ENCODE assay signal across 22 cellular contexts in the genomic region with DNA sequence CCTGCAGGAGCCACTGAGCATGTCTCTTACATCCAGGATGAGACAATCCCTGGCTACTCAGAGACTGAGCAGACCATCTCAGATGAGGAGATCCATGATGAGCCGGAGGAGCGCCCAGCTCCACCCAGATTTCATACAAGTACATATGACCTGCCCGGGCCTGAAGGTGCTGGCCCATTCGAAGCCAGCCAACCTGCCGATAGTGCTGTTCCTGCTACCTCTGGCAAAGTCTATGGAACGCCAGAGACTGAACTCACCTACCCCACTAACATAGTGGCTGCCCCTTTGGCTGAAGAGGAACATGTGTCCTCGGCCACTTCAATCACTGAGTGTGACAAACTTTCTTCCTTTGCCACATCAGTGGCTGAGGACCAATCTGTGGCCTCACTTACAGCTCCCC.
"Had no signal": no experiment of that assay in that cellular context is flagged by ENCODE, and none has a peak within 500 bp of the region (broad histone marks: within the 10 kb centered on the region; RNA-seq: fewer than 3 reads in every experiment).

No MANE protein-coding gene starts in this region.

- H3K4me3 ChIP-seq: SJSA1, SK-N-MC had no signal

- DNase-seq: IMR-90, Kasumi-1, KG1, MM.1S, NCI-H1092 treated with DMSO at 0.1 percent for 48 hours, NCI-H1436, NCI-H187, NCI-H2029, NCI-H2081 treated with DMSO at 0.1 percent for 48 hours, NCI-H2171, NCI-H226, NCI-H446, NCI-H510A, NCI-H524 treated with DMSO at 0.1 percent for 48 hours, NCI-H69, NCI-H774, Right ventricle myocardium superior, RPMI8226, SIG-M5 had no signal

- ATAC-seq: HepG2 had no signal

- H3K27ac ChIP-seq: SJSA1, SK-N-MC had no signal

- H3K9me3 ChIP-seq: SJSA1 had no signal

- H3K27me3 ChIP-seq: SJSA1 had no signal
